Comparison of ENCODE assay signal across 19 cellular contexts in genomic region chr9:4380406-4380805, GRCh38.
DNase-seq lines count a peak whose midpoint lies in the region; ATAC-seq and TF ChIP-seq lines count a peak whose summit lies in the region.
"Had no signal": no experiment of that assay in that cellular context is flagged by ENCODE, and none has a peak within 500 bp of the region (broad histone marks: within the 10 kb centered on the region; RNA-seq: fewer than 3 reads in every experiment).

No MANE protein-coding gene starts in this region.

- ATAC-seq in activated T-cell treated with anti-CD3 and anti-CD28 coated beads, Interleukin-2, amount 50 U/mL, for 72 hours (replicated peaks in 1 of 2) = no peak
- ATAC-seq: A549; CD8-positive, alpha-beta T cell; GM12878 had no signal

- H3K27ac ChIP-seq in trophoblast cell (ENCODE audit: low read depth, low read length) = no peak overlapping the region
- H3K27ac ChIP-seq: 22Rv1; A549; BLaER1 treated with 17β-estradiol and CSF1 and Interleukin-3, amounts not matched to agents 10 nM and 100 nM; C4-2B had no signal

- H3K36me3 ChIP-seq in trophoblast cell (ENCODE audit: control insufficient read depth in 1 of 2, insufficient read depth in 2 of 2, low read length in 2 of 2) = no peaks in the 10 kb centered on the region
- H3K36me3 ChIP-seq: BLaER1 treated with 17β-estradiol and CSF1 and Interleukin-3, amounts not matched to agents 10 nM and 100 nM had no signal

- H3K4me1 Mint-ChIP-seq in activated T-cell treated with anti-CD3 and anti-CD28 coated beads, Interleukin-2, amount 50 U/mL, for 72 hours (ENCODE audit: low read depth) = no peaks in the 10 kb centered on the region
- H3K4me1 Mint-ChIP-seq: B cell had no signal

- no peak overlapping the region for H3K9ac ChIP-seq in trophoblast cell (ENCODE audit: low read length)
- H3K9ac ChIP-seq: BLaER1 treated with 17β-estradiol and CSF1 and Interleukin-3, amounts not matched to agents 10 nM and 100 nM had no signal

- H2BK120ac ChIP-seq in trophoblast cell (ENCODE audit: insufficient read depth, low read length, poor library complexity) = no peak overlapping the region

- no peaks in the 10 kb centered on the region for H3K9me3 ChIP-seq in trophoblast cell (ENCODE audit: insufficient read depth, low read depth, low read length)
- H3K9me3 ChIP-seq: A549; BLaER1 treated with 17β-estradiol and CSF1 and Interleukin-3, amounts not matched to agents 10 nM and 100 nM; Caco-2 had no signal

- 100% methylated on average over 1 of the region's 2 CpGs for WGBS in trophoblast cell (ENCODE audit: extremely low coverage, insufficient coverage, insufficient read length)

- no peak overlapping the region for H3K4ac ChIP-seq in trophoblast cell (ENCODE audit: low read depth, low read length)

- H4K12ac ChIP-seq in trophoblast cell (ENCODE audit: low read depth, low read length) = no peak overlapping the region

- H2BK12ac ChIP-seq in trophoblast cell (ENCODE audit: low read length) = no peak overlapping the region

- no peaks in the 10 kb centered on the region for H3K27me3 ChIP-seq in trophoblast cell (ENCODE audit: insufficient read depth, low read length)
- H3K27me3 ChIP-seq: BLaER1 treated with 17β-estradiol and CSF1 and Interleukin-3, amounts not matched to agents 10 nM and 100 nM had no signal

- no peak overlapping the region for H3K4me3 Mint-ChIP-seq in activated T-cell treated with anti-CD3 and anti-CD28 coated beads, Interleukin-2, amount 50 U/mL, for 72 hours
- H3K4me3 Mint-ChIP-seq: B cell; CD4-positive, alpha-beta T cell; CD8-positive, alpha-beta T cell had no signal

- no peaks in the 10 kb centered on the region for H3K79me1 ChIP-seq in trophoblast cell (ENCODE audit: low read length)

- peak overlapping the region; percentile 47 for H3K27ac Mint-ChIP-seq in activated T-cell treated with anti-CD3 and anti-CD28 coated beads, Interleukin-2, amount 50 U/mL, for 72 hours
- H3K27ac Mint-ChIP-seq: B cell; CD4-positive, alpha-beta T cell; CD8-positive, alpha-beta T cell had no signal

- TF ChIP-seq CTCF in epithelial cell of esophagus (IDR thresholded peaks at IDR 0.05; ENCODE audit: insufficient read depth, low read depth, low read length, missing control alignments) = no peak
- no peak for TF ChIP-seq CTCF in GM10266 (IDR thresholded peaks at IDR 0.05; ENCODE audit: control insufficient read depth, insufficient read depth, low read depth, missing control alignments)

- H3K14ac ChIP-seq in trophoblast cell (ENCODE audit: low read length) = no peak overlapping the region

- no peak overlapping the region for H2AFZ ChIP-seq in trophoblast cell (ENCODE audit: insufficient read depth, low read length, poor library complexity)

- H2AK5ac ChIP-seq in trophoblast cell (ENCODE audit: low read length) = no peak overlapping the region

- H3K4me2 ChIP-seq in trophoblast cell (ENCODE audit: low read length) = no peak overlapping the region
- H3K4me2 ChIP-seq: A549; BLaER1 treated with 17β-estradiol and CSF1 and Interleukin-3, amounts not matched to agents 10 nM and 100 nM had no signal

- H3K9me3 Mint-ChIP-seq in activated T-cell treated with anti-CD3 and anti-CD28 coated beads, Interleukin-2, amount 50 U/mL, for 72 hours = no peaks in the 10 kb centered on the region
- H3K9me3 Mint-ChIP-seq: CD4-positive, alpha-beta T cell; CD8-positive, alpha-beta T cell had no signal

- DNase-seq in activated T-cell treated with anti-CD3 and anti-CD28 coated beads, Interleukin-2, amount 50 U/mL, for 72 hours = no peak
- no peak for DNase-seq in activated T-cell treated with anti-CD3 and anti-CD28 coated beads, Interleukin-2, amount 50 U/mL, for 48 hours
- DNase-seq in epithelial cell of esophagus (ENCODE audit: low read depth) (peak; percentile 17), trophoblast cell (peak; percentile 9 to 67), GM10266 (ENCODE audit: extremely low spot score) (no peak), germinal center (ENCODE audit: low spot score) (no peak)
- DNase-seq: AML-193; Caco-2; Calu3; CD4-positive, alpha-beta T cell; CD8-positive, alpha-beta T cell; DMS79 treated with DMSO at 0.1 percent for 48 hours; GF-D8 had no signal

- H3K4me3 ChIP-seq in epithelial cell of esophagus (ENCODE audit: low read length) (no peak overlapping the region), trophoblast cell (ENCODE audit: low read depth, low read length) (no peak overlapping the region)
- H3K4me3 ChIP-seq: A549; BLaER1 treated with 17β-estradiol and CSF1 and Interleukin-3, amounts not matched to agents 10 nM and 100 nM; GM12878 had no signal

- no peak overlapping the region for H2BK5ac ChIP-seq in trophoblast cell (ENCODE audit: low read depth, low read length, poor library complexity)

- peaks cover 5% of the 10 kb centered on the region in 2 experiments for H3K4me1 ChIP-seq in trophoblast cell (ENCODE audit: control insufficient read depth in 1 of 2, insufficient read depth in 2 of 2, low read length in 2 of 2)
- H3K4me1 ChIP-seq: A549 had no signal

- no peaks in the 10 kb centered on the region for H3K79me2 ChIP-seq in trophoblast cell (ENCODE audit: control insufficient read depth, insufficient read depth, low read length, poor library complexity)

- no peak overlapping the region for H4K8ac ChIP-seq in trophoblast cell (ENCODE audit: low read depth, low read length)

- H3K27me3 Mint-ChIP-seq in activated T-cell treated with anti-CD3 and anti-CD28 coated beads, Interleukin-2, amount 50 U/mL, for 72 hours (ENCODE audit: low read depth) = peaks cover 7% of the 10 kb centered on the region

- no peak overlapping the region for H4K91ac ChIP-seq in trophoblast cell (ENCODE audit: low read depth, low read length)

- no peak overlapping the region for H3K23ac ChIP-seq in trophoblast cell (ENCODE audit: low read length)

- H3K18ac ChIP-seq in trophoblast cell (ENCODE audit: low read length) = no peak overlapping the region

- no peaks in the 10 kb centered on the region for H3K36me3 Mint-ChIP-seq in activated T-cell treated with anti-CD3 and anti-CD28 coated beads, Interleukin-2, amount 50 U/mL, for 72 hours (ENCODE audit: insufficient read depth in 2 of 2)
- H3K36me3 Mint-ChIP-seq: CD8-positive, alpha-beta T cell had no signal

Comparison
In these comparisons a context has a peak if more than half of its experiments do, and no peak if none do; other contexts are left out.
1. DNase-seq: peak in epithelial cell of esophagus (single experiment) and trophoblast cell (2 of 2); none in activated T-cell treated with anti-CD3 and anti-CD28 coated beads, Interleukin-2, amount 50 U/mL, for 72 hours (0 of 2), activated T-cell treated with anti-CD3 and anti-CD28 coated beads, Interleukin-2, amount 50 U/mL, for 48 hours (0 of 2), GM10266 (single experiment) and germinal center (single experiment).